In genomic region chr10:95477175-95477520, GRCh38 we compare ENCODE assay signal across 15 cellular contexts.
DNase-seq lines count a peak whose midpoint lies in the region; ATAC-seq and TF ChIP-seq lines count a peak whose summit lies in the region.
"Had no signal": no experiment of that assay in that cellular context is flagged by ENCODE, and none has a peak within 500 bp of the region (broad histone marks: within the 10 kb centered on the region; RNA-seq: fewer than 3 reads in every experiment).

No MANE protein-coding gene starts in this region.

- H3K27me3 ChIP-seq in HUES48 (ENCODE audit: control insufficient read depth, insufficient read depth, low read length) (no peaks in the 10 kb centered on the region), endodermal cell (ENCODE audit: control insufficient read depth, insufficient read depth, low read length, poor library complexity, severe bottlenecking) (no peaks in the 10 kb centered on the region), muscle layer of colon (ENCODE audit: control insufficient read depth in 1 of 2, insufficient read depth in 2 of 2, low read length in 2 of 2) (no peaks in the 10 kb centered on the region)

- peaks cover 71% of the 10 kb centered on the region for H3K4me1 Mint-ChIP-seq in endodermal cell
- H3K4me1 Mint-ChIP-seq: activated CD8-positive, alpha-beta memory T cell treated with anti-CD3 and anti-CD28 coated beads, Interleukin-2, amount 10 ng/mL, durations not matched to agents 7 days and 5 days had no signal

- H3K36me3 Mint-ChIP-seq in endodermal cell (ENCODE audit: low read depth) = no peaks in the 10 kb centered on the region
- H3K36me3 Mint-ChIP-seq: activated CD8-positive, alpha-beta memory T cell treated with anti-CD3 and anti-CD28 coated beads, Interleukin-2, amount 10 ng/mL, durations not matched to agents 7 days and 5 days; activated naive CD8-positive, alpha-beta T cell had no signal

- H3K27ac Mint-ChIP-seq in endodermal cell = peak overlapping the region; percentile 70
- H3K27ac Mint-ChIP-seq: activated CD8-positive, alpha-beta memory T cell treated with anti-CD3 and anti-CD28 coated beads, Interleukin-2, amount 10 ng/mL, durations not matched to agents 7 days and 5 days; activated naive CD8-positive, alpha-beta T cell had no signal

- H3K4me1 ChIP-seq in HUES48 (ENCODE audit: control insufficient read depth, insufficient read depth, low read length) = peaks cover 53% of the 10 kb centered on the region
- peaks cover 30% of the 10 kb centered on the region for H3K4me1 ChIP-seq in endodermal cell (ENCODE audit: control insufficient read depth, insufficient read depth, low read length)
- H3K4me1 ChIP-seq in muscle layer of colon (ENCODE audit: insufficient read depth, low read length) = peaks cover 80% of the 10 kb centered on the region

- ATAC-seq in HG02970 (IDR thresholded peaks at IDR 0.05; ENCODE audit: low FRiP score, unreplicated experiment) = no peak
- ATAC-seq: activated CD8-positive, alpha-beta memory T cell treated with anti-CD3 and anti-CD28 coated beads, Interleukin-2, amount 10 ng/mL, durations not matched to agents 7 days and 5 days had no signal

- DNase-seq in endodermal cell = peak; percentile 69
- no peak for DNase-seq in GM13977 (ENCODE audit: low spot score)
- DNase-seq in hepatic stellate cell (ENCODE audit: low spot score) = no peak
- DNase-seq in HuH-7.5 (ENCODE audit: low spot score) = no peak
- DNase-seq: activated CD8-positive, alpha-beta memory T cell treated with anti-CD3 and anti-CD28 coated beads, Interleukin-2, amount 10 ng/mL, durations not matched to agents 7 days and 5 days; DND-41; MG63; NCI-H2107 had no signal

- no peaks in the 10 kb centered on the region for H3K9me3 Mint-ChIP-seq in endodermal cell

- peak overlapping the region; percentile 83 for H3K27ac ChIP-seq in HUES48 (ENCODE audit: low read depth, low read length)
- no peak overlapping the region for H3K27ac ChIP-seq in endodermal cell (ENCODE audit: low read depth, low read length)
- H3K27ac ChIP-seq in muscle layer of colon (ENCODE audit: low read depth, low read length) = peak overlapping the region; percentile 70
- H3K27ac ChIP-seq in temporal lobe (ENCODE audit: low read depth, low read length) = peak overlapping the region; percentile 78
- H3K27ac ChIP-seq: HL-60, VCaP had no signal

- H3K4me3 ChIP-seq in HUES48 (ENCODE audit: low read depth, low read length) = no peak overlapping the region
- no peak overlapping the region for H3K4me3 ChIP-seq in endodermal cell (ENCODE audit: low read length)
- no peak overlapping the region for H3K4me3 ChIP-seq in muscle layer of colon (ENCODE audit: low read depth in 1 of 2, low read length in 2 of 2)
- H3K4me3 ChIP-seq: MG63 had no signal

- 0 out of 2 replicates have a peak overlapping the region, but pooled peaks have one; percentile 37 for H3K9ac ChIP-seq in HUES48 (ENCODE audit: low read depth, low read length)
- H3K9ac ChIP-seq in endodermal cell (ENCODE audit: extremely low read depth, low read length, poor library complexity, severe bottlenecking) = no peak overlapping the region
- no peak overlapping the region for H3K9ac ChIP-seq in muscle layer of colon (ENCODE audit: low read length)

- H3K4me3 Mint-ChIP-seq in endodermal cell = no peak overlapping the region
- H3K4me3 Mint-ChIP-seq: activated CD8-positive, alpha-beta memory T cell treated with anti-CD3 and anti-CD28 coated beads, Interleukin-2, amount 10 ng/mL, durations not matched to agents 7 days and 5 days; activated naive CD8-positive, alpha-beta T cell had no signal

- no peaks in the 10 kb centered on the region for H3K9me3 ChIP-seq in HUES48 (ENCODE audit: control insufficient read depth, insufficient read depth, low read length)
- no peaks in the 10 kb centered on the region for H3K9me3 ChIP-seq in endodermal cell (ENCODE audit: control insufficient read depth, low read length)
- no peaks in the 10 kb centered on the region for H3K9me3 ChIP-seq in muscle layer of colon (ENCODE audit: low read length)
- H3K9me3 ChIP-seq: MG63 had no signal

- no peaks in the 10 kb centered on the region for H3K36me3 ChIP-seq in HUES48 (ENCODE audit: control insufficient read depth, insufficient read depth, low read length)
- no peaks in the 10 kb centered on the region for H3K36me3 ChIP-seq in endodermal cell (ENCODE audit: control insufficient read depth, insufficient read depth, low read length)
- H3K36me3 ChIP-seq in muscle layer of colon (ENCODE audit: insufficient read depth, low read length) = peaks cover 11% of the 10 kb centered on the region
- H3K36me3 ChIP-seq: MG63 had no signal

- no peaks in the 10 kb centered on the region for H3K27me3 Mint-ChIP-seq in endodermal cell (ENCODE audit: insufficient read depth)

- 56% methylated on average over 2 of the region's 2 CpGs; no CpG with 5 or more reads in 1 of the 2 experiments for WGBS in endodermal cell (ENCODE audit: insufficient coverage in 1 of 2, insufficient read length in 1 of 2), 2 experiments

- TF ChIP-seq CTCF in endodermal cell (conservative IDR thresholded peaks at IDR 0.05) = no peak
- TF ChIP-seq CTCF in GM13977 (IDR thresholded peaks at IDR 0.05; ENCODE audit: extremely low read depth, insufficient read depth, missing control alignments) = no peak

- in situ Hi-C loops in GM13977 (cut with MboI; ENCODE audit: low pct_unique_long_range_greater_than_20kb, low sequenced_read_pairs, unreplicated experiment) = no loop called here
